9 cellular contexts compared by ENCODE assay signal in the genomic region with DNA sequence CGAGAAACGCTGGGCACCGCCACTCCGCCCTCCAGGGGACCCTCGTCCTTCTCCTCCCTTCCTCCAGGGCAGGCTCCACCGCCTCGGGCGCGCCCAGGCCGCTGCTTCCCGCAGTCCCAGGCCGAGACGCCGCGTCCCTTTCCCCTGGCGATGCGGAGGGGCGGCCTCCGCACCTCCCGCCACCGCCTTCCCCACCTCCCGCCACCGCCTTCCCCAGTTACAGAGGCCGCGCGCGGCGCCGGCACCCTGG. TPM values are rescaled to one million over a fixed set of nuclear protein-coding genes. Genes with fewer than 3 reads are reported as not detected.
DNase-seq lines count a peak whose midpoint lies in the region; ATAC-seq and FAIRE-seq lines count a peak whose summit lies in the region.
"Had no signal": no experiment of that assay in that cellular context is flagged by ENCODE, and none has a peak within 500 bp of the region (broad histone marks: within the 10 kb centered on the region; RNA-seq: fewer than 3 reads in every experiment).

No MANE protein-coding gene starts in this region.

- H3K27ac Mint-ChIP-seq in activated naive CD8-positive, alpha-beta T cell treated with anti-CD3 and anti-CD28 coated beads, Interleukin-2, amount 50 U/mL, for 24 hours = peak overlapping the region; percentile 98

- H3K4me3 Mint-ChIP-seq in activated naive CD8-positive, alpha-beta T cell treated with anti-CD3 and anti-CD28 coated beads, Interleukin-2, amount 50 U/mL, for 24 hours = peak overlapping the region; percentile 95

- H3K27me3 ChIP-seq in iPS-20b (ENCODE audit: insufficient read depth, low read length) (no peaks in the 10 kb centered on the region), stomach smooth muscle (ENCODE audit: control insufficient read depth in 1 of 2, insufficient read depth in 2 of 2, low read length in 2 of 2) (no peaks in the 10 kb centered on the region)

- H3K9ac ChIP-seq in iPS-20b (ENCODE audit: low read depth, low read length) (peak overlapping the region; percentile 53; the same call in 1 of the 2 replicates), stomach smooth muscle (ENCODE audit: low read length in 2 of 2) (peak overlapping the region; percentile 80 to 83)

- no peaks in the 10 kb centered on the region for H3K9me3 Mint-ChIP-seq in activated naive CD8-positive, alpha-beta T cell treated with anti-CD3 and anti-CD28 coated beads, Interleukin-2, amount 50 U/mL, for 24 hours

- H3K27me3 Mint-ChIP-seq in activated naive CD8-positive, alpha-beta T cell treated with anti-CD3 and anti-CD28 coated beads, Interleukin-2, amount 50 U/mL, for 24 hours = peaks cover 5% of the 10 kb centered on the region

- H3K4me1 Mint-ChIP-seq in activated naive CD8-positive, alpha-beta T cell treated with anti-CD3 and anti-CD28 coated beads, Interleukin-2, amount 50 U/mL, for 24 hours = peaks cover 64% of the 10 kb centered on the region

- H3K4me3 ChIP-seq in iPS-20b (ENCODE audit: low read length) = peak overlapping the region; percentile 74
- H3K4me3 ChIP-seq in stomach smooth muscle (ENCODE audit: low read length in 2 of 2) = peak overlapping the region; percentile 85 to 91

- H3K36me3 ChIP-seq in iPS-20b (ENCODE audit: insufficient read depth, low read depth, low read length) (peaks cover 1% of the 10 kb centered on the region; the same call in 1 of the 2 replicates), stomach smooth muscle (ENCODE audit: control insufficient read depth in 2 of 2, insufficient read depth in 2 of 2, low read length in 2 of 2) (no peaks in the 10 kb centered on the region)

- FAIRE-seq in frontal cortex (lab: Jason Lieb, UNC) = no peak
- FAIRE-seq: colon had no signal

- peak; percentile 39 for DNase-seq in activated gamma-delta T cell (lab: John Stamatoyannopoulos, UW)
- no peak for DNase-seq in activated gamma-delta T cell treated with Interleukin-2 at 50 U/mL for 16 hours
- no peak for DNase-seq in activated naive CD8-positive, alpha-beta T cell treated with anti-CD3 and anti-CD28 coated beads, Interleukin-2, amount 50 U/mL, for 24 hours
- no peak for DNase-seq in frontal cortex (ENCODE audit: low spot score in 2 of 2)

- no peak for ATAC-seq in activated naive CD8-positive, alpha-beta T cell treated with anti-CD3 and anti-CD28 coated beads, Interleukin-2, amount 50 U/mL, for 24 hours
- no peak for ATAC-seq in GM18520 (IDR thresholded peaks at IDR 0.05; ENCODE audit: unreplicated experiment)
- no peak for ATAC-seq in HG03135 (IDR thresholded peaks at IDR 0.05; ENCODE audit: unreplicated experiment)

- peaks cover 41% of the 10 kb centered on the region for H3K36me3 Mint-ChIP-seq in activated naive CD8-positive, alpha-beta T cell treated with anti-CD3 and anti-CD28 coated beads, Interleukin-2, amount 50 U/mL, for 24 hours (ENCODE audit: low read depth)

- H3K4me1 ChIP-seq in iPS-20b (ENCODE audit: insufficient read depth, low read length) = peaks cover 24% of the 10 kb centered on the region
- H3K4me1 ChIP-seq in stomach smooth muscle (ENCODE audit: control insufficient read depth, insufficient read depth, low read length) = peaks cover 12% of the 10 kb centered on the region

- H3K27ac ChIP-seq in iPS-20b (ENCODE audit: low read length) (no peak overlapping the region), stomach smooth muscle (ENCODE audit: low read length) (peak overlapping the region; percentile 74)

- no peaks in the 10 kb centered on the region for H3K9me3 ChIP-seq in iPS-20b (ENCODE audit: insufficient read depth, low read depth, low read length)
- H3K9me3 ChIP-seq in stomach smooth muscle (ENCODE audit: control insufficient read depth in 2 of 2, low read length in 2 of 2) = no peaks in the 10 kb centered on the region

RNA-seq across cellular contexts. Expression of a gene that starts 0.2 kb away (rescaled TPM):
- total RNA-seq in frontal cortex = 175 TPM

RNA-seq across cellular contexts. Expression of a gene that starts 48.1 kb away (rescaled TPM):
- not detected for total RNA-seq in frontal cortex
